34 cellular contexts compared by ENCODE assay signal in genomic region chrX:95626748-95627147, GRCh38.
"Had no signal": no experiment of that assay in that cellular context is flagged by ENCODE, and none has a peak within 500 bp of the region (broad histone marks: within the 10 kb centered on the region; RNA-seq: fewer than 3 reads in every experiment).

No MANE protein-coding gene starts in this region.

- H3K4me3 ChIP-seq: ascending aorta, body of pancreas, breast epithelium had no signal

- H3K4me3 Mint-ChIP-seq: activated B cell treated with CpG ODN at 0.5 μM for 24 hours; activated CD4-positive, alpha-beta memory T cell treated with anti-CD3 and anti-CD28 coated beads, Interleukin-2, amount 10 ng/mL, durations not matched to agents 7 days and 5 days; activated CD4-positive, alpha-beta T cell treated with anti-CD3 and anti-CD28 coated beads, Interleukin-2, amount 10 ng/mL, durations not matched to agents 7 days and 5 days; activated CD8-positive, alpha-beta memory T cell treated with anti-CD3 and anti-CD28 coated beads, Interleukin-2, amount 10 ng/mL, durations not matched to agents 7 days and 5 days; activated CD8-positive, alpha-beta T cell treated with anti-CD3 and anti-CD28 coated beads, Interleukin-2, amount 10 ng/mL, durations not matched to agents 7 days and 5 days; activated naive CD4-positive, alpha-beta T cell treated with anti-CD3 and anti-CD28 coated beads, Interleukin-2, amount 10 ng/mL, durations not matched to agents 7 days and 5 days; activated naive CD4-positive, alpha-beta T cell treated with anti-CD3 and anti-CD28 coated beads, Interleukin-2, amount 50 U/mL, for 24 hours; activated naive CD8-positive, alpha-beta T cell; activated naive CD8-positive, alpha-beta T cell treated with anti-CD3 and anti-CD28 coated beads, Interleukin-2, amount 10 ng/mL, durations not matched to agents 7 days and 5 days; activated naive CD8-positive, alpha-beta T cell treated with anti-CD3 and anti-CD28 coated beads, Interleukin-2, amount 50 U/mL, for 24 hours; activated T-cell treated with anti-CD3 and anti-CD28 coated beads, Interleukin-2, amount 50 U/mL, for 24 hours; T-helper 1 cell treated with Interleukin-12 subunit alpha and Interleukin-12 subunit beta and Interleukin-4 antibody, amounts not matched to agents 30 μg/mL and 1 μg/mL, for 36 hours; T-helper 2 cell treated with Interferon-gamma antibody and Interleukin-4, amounts not matched to agents 5 μg/mL and 100 μg/mL, for 36 hours had no signal

- ATAC-seq: activated CD8-positive, alpha-beta memory T cell treated with anti-CD3 and anti-CD28 coated beads, Interleukin-2, amount 10 ng/mL, durations not matched to agents 7 days and 5 days; activated CD8-positive, alpha-beta T cell treated with anti-CD3 and anti-CD28 coated beads, Interleukin-2, amount 10 ng/mL, durations not matched to agents 7 days and 5 days; activated naive CD8-positive, alpha-beta T cell treated with anti-CD3 and anti-CD28 coated beads, Interleukin-2, amount 50 U/mL, for 24 hours; body of pancreas had no signal

- H3K27me3 ChIP-seq: ascending aorta, body of pancreas, brain microvascular endothelial cell had no signal

- H3K27ac Mint-ChIP-seq: activated B cell treated with CpG ODN at 0.5 μM for 24 hours; activated CD4-positive, alpha-beta memory T cell treated with anti-CD3 and anti-CD28 coated beads, Interleukin-2, amount 10 ng/mL, durations not matched to agents 7 days and 5 days; activated CD4-positive, alpha-beta T cell treated with anti-CD3 and anti-CD28 coated beads, Interleukin-2, amount 10 ng/mL, durations not matched to agents 7 days and 5 days; activated CD8-positive, alpha-beta memory T cell treated with anti-CD3 and anti-CD28 coated beads, Interleukin-2, amount 10 ng/mL, durations not matched to agents 7 days and 5 days; activated CD8-positive, alpha-beta T cell treated with anti-CD3 and anti-CD28 coated beads, Interleukin-2, amount 10 ng/mL, durations not matched to agents 7 days and 5 days; activated naive CD4-positive, alpha-beta T cell treated with anti-CD3 and anti-CD28 coated beads, Interleukin-2, amount 10 ng/mL, durations not matched to agents 7 days and 5 days; activated naive CD4-positive, alpha-beta T cell treated with anti-CD3 and anti-CD28 coated beads, Interleukin-2, amount 50 U/mL, for 24 hours; activated naive CD8-positive, alpha-beta T cell; activated naive CD8-positive, alpha-beta T cell treated with anti-CD3 and anti-CD28 coated beads, Interleukin-2, amount 10 ng/mL, durations not matched to agents 7 days and 5 days; activated naive CD8-positive, alpha-beta T cell treated with anti-CD3 and anti-CD28 coated beads, Interleukin-2, amount 50 U/mL, for 24 hours; activated T-cell treated with anti-CD3 and anti-CD28 coated beads, Interleukin-2, amount 50 U/mL, for 24 hours; activated T-helper 2 cell treated with anti-CD3 and anti-CD28 coated beads, Interferon-gamma antibody, Interleukin-2, Interleukin-4, amounts not matched to agents 10 μg/mL and 5 μg/mL and 100 μg/mL, durations not matched to agents 14 hours and 24 hours and 36 hours; T-helper 1 cell treated with Interleukin-12 subunit alpha and Interleukin-12 subunit beta and Interleukin-4 antibody, amounts not matched to agents 30 μg/mL and 1 μg/mL, for 36 hours; T-helper 2 cell treated with Interferon-gamma antibody and Interleukin-4, amounts not matched to agents 5 μg/mL and 100 μg/mL, for 36 hours had no signal

- H3K36me3 Mint-ChIP-seq: activated CD8-positive, alpha-beta memory T cell treated with anti-CD3 and anti-CD28 coated beads, Interleukin-2, amount 10 ng/mL, durations not matched to agents 7 days and 5 days; activated naive CD4-positive, alpha-beta T cell treated with anti-CD3 and anti-CD28 coated beads, Interleukin-2, amount 10 ng/mL, durations not matched to agents 7 days and 5 days; activated naive CD4-positive, alpha-beta T cell treated with anti-CD3 and anti-CD28 coated beads, Interleukin-2, amount 50 U/mL, for 24 hours; activated naive CD8-positive, alpha-beta T cell; activated naive CD8-positive, alpha-beta T cell treated with anti-CD3 and anti-CD28 coated beads, Interleukin-2, amount 10 ng/mL, durations not matched to agents 7 days and 5 days had no signal

- H3K27ac ChIP-seq: ascending aorta, body of pancreas, brain microvascular endothelial cell, breast epithelium, VCaP had no signal

- H3K27me3 Mint-ChIP-seq: activated B cell treated with CpG ODN at 0.5 μM for 24 hours; activated CD4-positive, alpha-beta memory T cell treated with anti-CD3 and anti-CD28 coated beads, Interleukin-2, amount 10 ng/mL, durations not matched to agents 7 days and 5 days; activated CD4-positive, alpha-beta T cell treated with anti-CD3 and anti-CD28 coated beads, Interleukin-2, amount 10 ng/mL, durations not matched to agents 7 days and 5 days; activated CD8-positive, alpha-beta memory T cell treated with anti-CD3 and anti-CD28 coated beads, Interleukin-2, amount 10 ng/mL, durations not matched to agents 7 days and 5 days; activated naive CD4-positive, alpha-beta T cell treated with anti-CD3 and anti-CD28 coated beads, Interleukin-2, amount 10 ng/mL, durations not matched to agents 7 days and 5 days; activated naive CD4-positive, alpha-beta T cell treated with anti-CD3 and anti-CD28 coated beads, Interleukin-2, amount 50 U/mL, for 24 hours; activated naive CD8-positive, alpha-beta T cell; activated naive CD8-positive, alpha-beta T cell treated with anti-CD3 and anti-CD28 coated beads, Interleukin-2, amount 10 ng/mL, durations not matched to agents 7 days and 5 days; activated naive CD8-positive, alpha-beta T cell treated with anti-CD3 and anti-CD28 coated beads, Interleukin-2, amount 50 U/mL, for 24 hours had no signal

- H3K9me3 ChIP-seq: ascending aorta, body of pancreas, breast epithelium had no signal

- H3K4me1 ChIP-seq: ascending aorta, body of pancreas, breast epithelium had no signal

- H3K36me3 ChIP-seq: ascending aorta, brain microvascular endothelial cell, breast epithelium had no signal

- H3K9me3 Mint-ChIP-seq: activated B cell treated with CpG ODN at 0.5 μM for 24 hours; activated CD4-positive, alpha-beta T cell treated with anti-CD3 and anti-CD28 coated beads, Interleukin-2, amount 10 ng/mL, durations not matched to agents 7 days and 5 days; activated naive CD4-positive, alpha-beta T cell treated with anti-CD3 and anti-CD28 coated beads, Interleukin-2, amount 50 U/mL, for 24 hours; activated naive CD8-positive, alpha-beta T cell treated with anti-CD3 and anti-CD28 coated beads, Interleukin-2, amount 10 ng/mL, durations not matched to agents 7 days and 5 days; T-helper 1 cell treated with Interleukin-12 subunit alpha and Interleukin-12 subunit beta and Interleukin-4 antibody, amounts not matched to agents 30 μg/mL and 1 μg/mL, for 36 hours had no signal

- H3K4me1 Mint-ChIP-seq: activated B cell treated with CpG ODN at 0.5 μM for 24 hours; activated CD4-positive, alpha-beta memory T cell treated with anti-CD3 and anti-CD28 coated beads, Interleukin-2, amount 10 ng/mL, durations not matched to agents 7 days and 5 days; activated CD4-positive, alpha-beta T cell treated with anti-CD3 and anti-CD28 coated beads, Interleukin-2, amount 10 ng/mL, durations not matched to agents 7 days and 5 days; activated CD8-positive, alpha-beta memory T cell treated with anti-CD3 and anti-CD28 coated beads, Interleukin-2, amount 10 ng/mL, durations not matched to agents 7 days and 5 days; activated naive CD4-positive, alpha-beta T cell treated with anti-CD3 and anti-CD28 coated beads, Interleukin-2, amount 10 ng/mL, durations not matched to agents 7 days and 5 days; activated naive CD4-positive, alpha-beta T cell treated with anti-CD3 and anti-CD28 coated beads, Interleukin-2, amount 50 U/mL, for 24 hours; activated naive CD8-positive, alpha-beta T cell treated with anti-CD3 and anti-CD28 coated beads, Interleukin-2, amount 10 ng/mL, durations not matched to agents 7 days and 5 days; activated naive CD8-positive, alpha-beta T cell treated with anti-CD3 and anti-CD28 coated beads, Interleukin-2, amount 50 U/mL, for 24 hours had no signal

- DNase-seq: activated B cell treated with CpG ODN at 0.5 μM for 24 hours; activated CD4-positive, alpha-beta memory T cell treated with anti-CD3 and anti-CD28 coated beads, Interleukin-2, amount 10 ng/mL, durations not matched to agents 7 days and 5 days; activated CD4-positive, alpha-beta T cell treated with anti-CD3 and anti-CD28 coated beads for 4 hours; activated CD4-positive, alpha-beta T cell treated with anti-CD3 and anti-CD28 coated beads, Interleukin-2, amount 10 ng/mL, durations not matched to agents 7 days and 5 days; activated CD4-positive, alpha-beta T cell treated with anti-CD3 and anti-CD28 coated beads, Interleukin-2, amount 50 U/mL, for 48 hours; activated CD4-positive, CD25-positive, alpha-beta regulatory T cell treated with anti-CD3 and anti-CD28 coated beads, Interleukin-2, amount 50 U/mL, for 72 hours; activated CD8-positive, alpha-beta memory T cell treated with anti-CD3 and anti-CD28 coated beads for 24 hours; activated CD8-positive, alpha-beta memory T cell treated with anti-CD3 and anti-CD28 coated beads, Interleukin-2, amount 10 ng/mL, durations not matched to agents 7 days and 5 days; activated CD8-positive, alpha-beta memory T cell treated with anti-CD3 and anti-CD28 coated beads, Interleukin-2, amount 50 U/mL, for 48 hours; activated CD8-positive, alpha-beta T cell treated with anti-CD3 and anti-CD28 coated beads, Interleukin-2, amount 10 ng/mL, durations not matched to agents 7 days and 5 days; activated effector memory CD4-positive, alpha-beta T cell treated with Interleukin-2 at 50 U/mL for 16 hours; activated gamma-delta T cell; activated naive CD4-positive, alpha-beta T cell treated with anti-CD3 and anti-CD28 coated beads, Interleukin-2, amount 10 ng/mL, durations not matched to agents 7 days and 5 days; activated naive CD4-positive, alpha-beta T cell treated with Interleukin-2 at 50 U/mL for 16 hours; activated naive CD8-positive, alpha-beta T cell treated with anti-CD3 and anti-CD28 coated beads, Interleukin-2, amount 10 ng/mL, durations not matched to agents 7 days and 5 days; activated naive CD8-positive, alpha-beta T cell treated with anti-CD3 and anti-CD28 coated beads, Interleukin-2, amount 50 U/mL, for 24 hours; activated T-cell treated with anti-CD3 and anti-CD28 coated beads, Interleukin-2, amount 50 U/mL, for 24 hours; activated T-cell treated with anti-CD3 and anti-CD28 coated beads, Interleukin-2, amount 50 U/mL, for 48 hours; amygdala; anterior cingulate cortex; body of pancreas; brain microvascular endothelial cell; central memory CD4-positive, alpha-beta T cell; T-helper 1 cell; T-helper 2 cell; T-helper 9 cell had no signal
